Comparison of ENCODE assay signal across 13 cellular contexts in genomic region chr15:28919201-28919627, GRCh38. TPM values are rescaled to one million over a fixed set of nuclear protein-coding genes. Genes with fewer than 3 reads are reported as not detected.
DNase-seq lines count a peak whose midpoint lies in the region; ATAC-seq lines count a peak whose summit lies in the region.
"Had no signal": no experiment of that assay in that cellular context is flagged by ENCODE, and none has a peak within 500 bp of the region (broad histone marks: within the 10 kb centered on the region; RNA-seq: fewer than 3 reads in every experiment).

No MANE protein-coding gene starts in this region.

- H3K4me1 Mint-ChIP-seq in activated CD4-positive, alpha-beta memory T cell treated with anti-CD3 and anti-CD28 coated beads for 36 hours (ENCODE audit: low read depth), result peaks cover 34% of the 10 kb centered on the region
- H3K4me1 Mint-ChIP-seq in immature natural killer cell, result peaks cover 55% of the 10 kb centered on the region in 2 donors
- H3K4me1 Mint-ChIP-seq in stimulated activated naive CD8-positive, alpha-beta T cell treated with anti-CD3 and anti-CD28 coated beads, Interleukin-15, Interleukin-2, amounts not matched to agents 100 ng/mL and 50 ng/mL, for 24 hours (ENCODE audit: low read depth), result peaks cover 58% of the 10 kb centered on the region

- POLR2A ChIA-PET in activated CD4-positive, alpha-beta memory T cell treated with anti-CD3 and anti-CD28 coated beads for 36 hours (lab: Charles Lee), result no interaction called here

- H3K36me3 Mint-ChIP-seq in activated CD4-positive, alpha-beta memory T cell treated with anti-CD3 and anti-CD28 coated beads for 36 hours, result peaks cover 2% of the 10 kb centered on the region
- peaks cover 0 to 11% (median 7%) of the 10 kb centered on the region in 3 donors for H3K36me3 Mint-ChIP-seq in immature natural killer cell
- H3K36me3 Mint-ChIP-seq in stimulated activated naive CD8-positive, alpha-beta T cell treated with anti-CD3 and anti-CD28 coated beads, Interleukin-15, Interleukin-2, amounts not matched to agents 100 ng/mL and 50 ng/mL, for 24 hours (ENCODE audit: low read depth), result peaks cover 11% of the 10 kb centered on the region

- no peak overlapping the region for H3K4me3 ChIP-seq in SJCRH30

- peak; percentile 14 for DNase-seq in NCI-H2107 treated with DMSO at 0.1 percent for 48 hours (lab: John Stamatoyannopoulos, UW; ENCODE audit: unreplicated experiment)
- no peak for DNase-seq in NCI-H2107 (lab: John Stamatoyannopoulos, UW)
- peak; percentile 69 for DNase-seq in activated CD4-positive, alpha-beta memory T cell treated with anti-CD3 and anti-CD28 coated beads for 36 hours
- peak in 2 of 3 donors; percentile 27 for DNase-seq in immature natural killer cell
- DNase-seq in SJCRH30, result no peak
- no peak for DNase-seq in NCI-H2171 (lab: John Stamatoyannopoulos, UW)
- DNase-seq: 8988T, NCI-H1694 treated with DMSO at 0.1 percent for 48 hours had no signal

- no peaks in the 10 kb centered on the region for H3K9me3 ChIP-seq in SJCRH30 (replicated peaks)

- H3K4me1 ChIP-seq in SJCRH30, result no peaks in the 10 kb centered on the region

- H3K27ac Mint-ChIP-seq in activated CD4-positive, alpha-beta memory T cell treated with anti-CD3 and anti-CD28 coated beads for 36 hours, result no peak overlapping the region
- H3K27ac Mint-ChIP-seq in immature natural killer cell, result peak overlapping the region; percentile 54 to 89 (median 76)
- H3K27ac Mint-ChIP-seq in stimulated activated naive CD8-positive, alpha-beta T cell treated with anti-CD3 and anti-CD28 coated beads, Interleukin-15, Interleukin-2, amounts not matched to agents 100 ng/mL and 50 ng/mL, for 24 hours, result peak overlapping the region; percentile 61
- H3K27ac Mint-ChIP-seq: nephron; T-helper 1 cell treated with Interleukin-12 subunit alpha and Interleukin-12 subunit beta and Interleukin-4 antibody, amounts not matched to agents 30 μg/mL and 1 μg/mL, for 36 hours had no signal

- H3K27me3 Mint-ChIP-seq in activated CD4-positive, alpha-beta memory T cell treated with anti-CD3 and anti-CD28 coated beads for 36 hours, result no peaks in the 10 kb centered on the region
- peaks cover 0 to 4% (median 2%) of the 10 kb centered on the region in 3 donors for H3K27me3 Mint-ChIP-seq in immature natural killer cell (ENCODE audit: low read depth in 3 of 3)
- H3K27me3 Mint-ChIP-seq in stimulated activated naive CD8-positive, alpha-beta T cell treated with anti-CD3 and anti-CD28 coated beads, Interleukin-15, Interleukin-2, amounts not matched to agents 100 ng/mL and 50 ng/mL, for 24 hours, result no peaks in the 10 kb centered on the region
- H3K27me3 Mint-ChIP-seq: brain had no signal

- CTCF ChIA-PET in activated CD4-positive, alpha-beta memory T cell treated with anti-CD3 and anti-CD28 coated beads for 36 hours (lab: Charles Lee), result interaction anchor here (1.2 kb wide), 1 partner anchor 56 kb away, joined by 3 read pairs; no protein-coding TSS in a partner anchor

- peak overlapping the region; percentile 49 for H3K4me3 Mint-ChIP-seq in activated CD4-positive, alpha-beta memory T cell treated with anti-CD3 and anti-CD28 coated beads for 36 hours
- H3K4me3 Mint-ChIP-seq in immature natural killer cell, result peak overlapping the region; percentile 68 to 79 (median 76)
- H3K4me3 Mint-ChIP-seq in stimulated activated naive CD8-positive, alpha-beta T cell treated with anti-CD3 and anti-CD28 coated beads, Interleukin-15, Interleukin-2, amounts not matched to agents 100 ng/mL and 50 ng/mL, for 24 hours, result peak overlapping the region; percentile 71
- H3K4me3 Mint-ChIP-seq: brain, nephron had no signal

- H3K9me3 Mint-ChIP-seq in activated CD4-positive, alpha-beta memory T cell treated with anti-CD3 and anti-CD28 coated beads for 36 hours, result no peaks in the 10 kb centered on the region
- H3K9me3 Mint-ChIP-seq in immature natural killer cell, result no peaks in the 10 kb centered on the region
- H3K9me3 Mint-ChIP-seq in stimulated activated naive CD8-positive, alpha-beta T cell treated with anti-CD3 and anti-CD28 coated beads, Interleukin-15, Interleukin-2, amounts not matched to agents 100 ng/mL and 50 ng/mL, for 24 hours, result no peaks in the 10 kb centered on the region
- H3K9me3 Mint-ChIP-seq: brain; nephron; T-helper 1 cell treated with Interleukin-12 subunit alpha and Interleukin-12 subunit beta and Interleukin-4 antibody, amounts not matched to agents 30 μg/mL and 1 μg/mL, for 36 hours had no signal

- no peak for ATAC-seq in HG02610 (IDR thresholded peaks at IDR 0.05; ENCODE audit: unreplicated experiment)

- no peak overlapping the region for H3K27ac ChIP-seq in SJCRH30

- intact Hi-C loops in activated CD4-positive, alpha-beta memory T cell treated with anti-CD3 and anti-CD28 coated beads for 36 hours (cut with micrococcal nuclease), result no loop called here

- no peaks in the 10 kb centered on the region for H3K36me3 ChIP-seq in SJCRH30

- no peaks in the 10 kb centered on the region for H3K27me3 ChIP-seq in SJCRH30

RNA-seq across cellular contexts. Expression of gene APBA2, which starts 33.4 kb away (rescaled TPM):
- 1 to 10 TPM; 6.4 to 8.9 TPM for total RNA-seq in activated CD4-positive, alpha-beta memory T cell treated with anti-CD3 and anti-CD28 coated beads for 36 hours
- polyA plus RNA-seq in immature natural killer cell, result 10 to 100 TPM; 24.4 to 68.7 (median 25.4) TPM
- 11.1 and 11.9 TPM in 2 replicates for total RNA-seq in SJCRH30 (2014; rRNA removed; shearing (Covaris generic))

Comparison
In these comparisons a context has a peak if more than half of its experiments do, and no peak if none do; other contexts are left out.
1. DNase-seq: peak in NCI-H2107 treated with DMSO at 0.1 percent for 48 hours (single experiment), activated CD4-positive, alpha-beta memory T cell treated with anti-CD3 and anti-CD28 coated beads for 36 hours (single experiment) and immature natural killer cell (2 of 3); none in NCI-H2107 (single experiment), SJCRH30 (0 of 2) and NCI-H2171 (single experiment).
2. Peak in every context shown above with its lines, with median percentiles within 50 percentile points of each other: H3K4me3 Mint-ChIP-seq.